Comparison of ENCODE assay signal across 10 cellular contexts in the genomic region with DNA sequence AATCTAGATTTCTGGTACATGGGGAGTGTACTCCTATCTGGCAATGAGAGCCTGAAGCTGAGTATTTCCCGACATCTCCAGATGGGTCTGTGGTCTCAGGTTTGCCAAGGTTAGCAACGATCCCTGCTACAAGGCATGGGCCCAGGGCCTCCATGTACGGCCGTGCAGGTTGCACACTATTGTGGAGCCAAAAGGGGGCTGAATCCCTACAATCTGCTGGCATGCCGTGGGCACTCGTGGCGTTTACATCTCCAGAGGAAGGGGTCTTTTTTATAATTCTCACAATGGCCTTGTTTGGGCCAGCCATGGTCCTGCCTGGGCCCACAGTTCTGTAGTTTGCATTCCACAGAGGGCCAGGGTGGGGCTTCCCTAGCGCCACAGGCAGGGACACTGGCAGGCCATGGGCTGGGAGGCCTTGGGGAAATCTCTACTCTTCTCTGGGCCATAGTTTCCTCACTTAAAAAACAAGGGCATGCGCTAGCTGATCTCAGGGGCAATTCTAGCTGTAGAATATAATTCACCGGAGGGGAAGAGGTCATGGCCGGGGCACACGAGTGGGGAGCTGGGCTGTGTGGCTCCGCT.
"Had no signal": no experiment of that assay in that cellular context is flagged by ENCODE, and none has a peak within 500 bp of the region (broad histone marks: within the 10 kb centered on the region; RNA-seq: fewer than 3 reads in every experiment).

No MANE protein-coding gene starts in this region.

- H3K27me3 Mint-ChIP-seq: activated CD4-positive, alpha-beta T cell treated with anti-CD3 and anti-CD28 coated beads, Interleukin-2, amount 10 ng/mL, durations not matched to agents 7 days and 5 days had no signal

- H3K4me1 Mint-ChIP-seq: activated CD4-positive, alpha-beta T cell treated with anti-CD3 and anti-CD28 coated beads, Interleukin-2, amount 10 ng/mL, durations not matched to agents 7 days and 5 days had no signal

- H3K4me3 ChIP-seq: SJCRH30, smooth muscle cell, upper lobe of left lung had no signal

- DNase-seq: activated CD4-positive, alpha-beta T cell treated with anti-CD3 and anti-CD28 coated beads, Interleukin-2, amount 10 ng/mL, durations not matched to agents 7 days and 5 days; activated naive CD4-positive, alpha-beta T cell treated with anti-CD3 and anti-CD28 coated beads for 36 hours; hippocampal formation; SJCRH30; stimulated activated naive CD8-positive, alpha-beta T cell treated with anti-CD3 and anti-CD28 coated beads, Interleukin-15, Interleukin-2, amounts not matched to agents 100 U/mL and 50 U/mL, for 24 hours; upper lobe of left lung had no signal

- H3K9me3 Mint-ChIP-seq: activated CD4-positive, alpha-beta T cell treated with anti-CD3 and anti-CD28 coated beads, Interleukin-2, amount 10 ng/mL, durations not matched to agents 7 days and 5 days; activated naive CD4-positive, alpha-beta T cell treated with anti-CD3 and anti-CD28 coated beads for 36 hours; neural crest cell; T-helper 2 cell treated with Interferon-gamma antibody and Interleukin-4, amounts not matched to agents 5 μg/mL and 100 μg/mL, for 36 hours had no signal

- H3K27ac Mint-ChIP-seq: activated CD4-positive, alpha-beta T cell treated with anti-CD3 and anti-CD28 coated beads, Interleukin-2, amount 10 ng/mL, durations not matched to agents 7 days and 5 days; activated naive CD4-positive, alpha-beta T cell treated with anti-CD3 and anti-CD28 coated beads for 36 hours; T-helper 2 cell treated with Interferon-gamma antibody and Interleukin-4, amounts not matched to agents 5 μg/mL and 100 μg/mL, for 36 hours had no signal

- H3K9me3 ChIP-seq: SJCRH30, upper lobe of left lung had no signal

- H3K27ac ChIP-seq: parathyroid adenoma, SJCRH30, upper lobe of left lung had no signal

- H3K36me3 ChIP-seq: SJCRH30, upper lobe of left lung had no signal

- H3K27me3 ChIP-seq: upper lobe of left lung had no signal

- H3K4me1 ChIP-seq: parathyroid adenoma, SJCRH30 had no signal

- ATAC-seq: stimulated activated naive CD8-positive, alpha-beta T cell treated with anti-CD3 and anti-CD28 coated beads, Interleukin-15, Interleukin-2, amounts not matched to agents 100 U/mL and 50 U/mL, for 24 hours had no signal

- H3K4me3 Mint-ChIP-seq: activated CD4-positive, alpha-beta T cell treated with anti-CD3 and anti-CD28 coated beads, Interleukin-2, amount 10 ng/mL, durations not matched to agents 7 days and 5 days; activated naive CD4-positive, alpha-beta T cell treated with anti-CD3 and anti-CD28 coated beads for 36 hours; neural crest cell; T-helper 2 cell treated with Interferon-gamma antibody and Interleukin-4, amounts not matched to agents 5 μg/mL and 100 μg/mL, for 36 hours had no signal
